25 cellular contexts compared by ENCODE assay signal in genomic region chr22:40613025-40613424, GRCh38.
"Had no signal": no experiment of that assay in that cellular context is flagged by ENCODE, and none has a peak within 500 bp of the region (broad histone marks: within the 10 kb centered on the region; RNA-seq: fewer than 3 reads in every experiment).

No MANE protein-coding gene starts in this region.

- ATAC-seq: activated T-cell treated with anti-CD3 and anti-CD28 coated beads, Interleukin-2, amount 50 U/mL, for 4 hours; activated T-helper 17 cell treated with anti-CD3 and anti-CD28 coated beads, Interleukin-2, amount 50 U/mL, for 72 hours had no signal

- H3K27ac Mint-ChIP-seq: activated CD4-positive, alpha-beta memory T cell treated with anti-CD3 and anti-CD28 coated beads for 36 hours; activated CD4-positive, alpha-beta T cell treated with anti-CD3 and anti-CD28 coated beads, Interleukin-2, amount 10 ng/mL, durations not matched to agents 7 days and 5 days; activated naive CD4-positive, alpha-beta T cell treated with anti-CD3 and anti-CD28 coated beads for 36 hours; activated naive CD8-positive, alpha-beta T cell treated with anti-CD3 and anti-CD28 coated beads, Interleukin-2, amount 10 ng/mL, durations not matched to agents 7 days and 5 days; activated T-helper 17 cell treated with anti-CD3 and anti-CD28 coated beads, Interleukin-2, amount 50 U/mL, for 72 hours had no signal

- H3K27me3 ChIP-seq: breast epithelium, Peyer's patch had no signal

- H3K4me1 ChIP-seq: breast epithelium, Peyer's patch had no signal

- H3K27ac ChIP-seq: breast epithelium, KMS-11, Peyer's patch had no signal

- H3K9me3 ChIP-seq: breast epithelium, Peyer's patch had no signal

- DNase-seq: activated CD4-positive, alpha-beta memory T cell treated with anti-CD3 and anti-CD28 coated beads for 36 hours; activated CD4-positive, alpha-beta T cell treated with anti-CD3 and anti-CD28 coated beads, Interleukin-2, amount 10 ng/mL, durations not matched to agents 7 days and 5 days; activated CD4-positive, CD25-positive, alpha-beta regulatory T cell; activated CD8-positive, alpha-beta memory T cell treated with anti-CD3 and anti-CD28 coated beads for 24 hours; activated gamma-delta T cell; activated naive CD4-positive, alpha-beta T cell treated with anti-CD3 and anti-CD28 coated beads for 36 hours; activated naive CD8-positive, alpha-beta T cell treated with anti-CD3 and anti-CD28 coated beads, Interleukin-2, amount 10 ng/mL, durations not matched to agents 7 days and 5 days; activated T-cell treated with anti-CD3 and anti-CD28 coated beads, Interleukin-2, amount 50 U/mL, for 4 hours; aorta; central memory CD4-positive, alpha-beta T cell; NCI-H1092; NCI-H1417; NCI-H1930; NCI-H2171; NCI-H226; NCI-H510A; NCI-H526 treated with DMSO at 0.1 percent for 48 hours; NCI-H82; Peyer's patch; SHP77 treated with DMSO at 0.1 percent for 48 hours; T-helper 2 cell; T1000 had no signal

- H3K4me2 ChIP-seq: KMS-11 had no signal

- H3K9me3 Mint-ChIP-seq: activated CD4-positive, alpha-beta memory T cell treated with anti-CD3 and anti-CD28 coated beads for 36 hours; activated naive CD4-positive, alpha-beta T cell treated with anti-CD3 and anti-CD28 coated beads for 36 hours; activated T-cell treated with anti-CD3 and anti-CD28 coated beads, Interleukin-2, amount 50 U/mL, for 4 hours; activated T-helper 17 cell treated with anti-CD3 and anti-CD28 coated beads, Interleukin-2, amount 50 U/mL, for 72 hours had no signal

- H3K36me3 ChIP-seq: breast epithelium, Peyer's patch had no signal

- H3K4me3 ChIP-seq: breast epithelium, Peyer's patch had no signal

- H3K4me3 Mint-ChIP-seq: activated CD4-positive, alpha-beta memory T cell treated with anti-CD3 and anti-CD28 coated beads for 36 hours; activated CD4-positive, alpha-beta T cell treated with anti-CD3 and anti-CD28 coated beads, Interleukin-2, amount 10 ng/mL, durations not matched to agents 7 days and 5 days; activated naive CD4-positive, alpha-beta T cell treated with anti-CD3 and anti-CD28 coated beads for 36 hours; activated naive CD8-positive, alpha-beta T cell treated with anti-CD3 and anti-CD28 coated beads, Interleukin-2, amount 10 ng/mL, durations not matched to agents 7 days and 5 days; activated T-cell treated with anti-CD3 and anti-CD28 coated beads, Interleukin-2, amount 50 U/mL, for 4 hours; activated T-helper 17 cell treated with anti-CD3 and anti-CD28 coated beads, Interleukin-2, amount 50 U/mL, for 72 hours had no signal

- H3K27me3 Mint-ChIP-seq: activated CD4-positive, alpha-beta memory T cell treated with anti-CD3 and anti-CD28 coated beads for 36 hours; activated CD4-positive, alpha-beta T cell treated with anti-CD3 and anti-CD28 coated beads, Interleukin-2, amount 10 ng/mL, durations not matched to agents 7 days and 5 days; activated naive CD8-positive, alpha-beta T cell treated with anti-CD3 and anti-CD28 coated beads, Interleukin-2, amount 10 ng/mL, durations not matched to agents 7 days and 5 days; activated T-helper 17 cell treated with anti-CD3 and anti-CD28 coated beads, Interleukin-2, amount 50 U/mL, for 72 hours had no signal
